ENCODE assay signal across 21 cellular contexts in genomic region chr14:86897224-86897623, GRCh38.
DNase-seq lines count a peak whose midpoint lies in the region; FAIRE-seq and TF ChIP-seq lines count a peak whose summit lies in the region.
"Had no signal": no experiment of that assay in that cellular context is flagged by ENCODE, and none has a peak within 500 bp of the region (broad histone marks: within the 10 kb centered on the region; RNA-seq: fewer than 3 reads in every experiment).

No MANE protein-coding gene starts in this region.

- TF ChIP-seq CTCF in Calu3 (IDR thresholded peaks at IDR 0.05; ENCODE audit: unreplicated experiment) (no peak), H1 (IDR thresholded peaks at IDR 0.05; ENCODE audit: control extremely low read depth in 1 of 3, insufficient read depth in 1 of 3, low read depth in 1 of 3, low read length in 3 of 3) (no peak), progenitor cell of endocrine pancreas (IDR thresholded peaks at IDR 0.05; ENCODE audit: unreplicated experiment) (no peak)

- no peak for TF ChIP-seq POLR2A in H1 (IDR thresholded peaks at IDR 0.05; ENCODE audit: control extremely low read depth in 1 of 2, low read depth in 2 of 2, low read length in 2 of 2)

- no peak overlapping the region for H3K4ac ChIP-seq in H1 (replicated peaks; ENCODE audit: insufficient read length, low read depth, low read length)

- H3K27ac ChIP-seq in H1 (ENCODE audit: low read depth, low read length) = no peak overlapping the region
- H3K27ac ChIP-seq: BLaER1 had no signal

- no peak overlapping the region for H4K8ac ChIP-seq in H1 (ENCODE audit: extremely low read depth, insufficient read depth, low read length)

- H3K4me3 ChIP-seq in H1 (ENCODE audit: extremely low read depth in 1 of 4, insufficient read depth in 2 of 4, low read depth in 3 of 4, low read length in 4 of 4) = no peak overlapping the region
- H3K4me3 ChIP-seq: BLaER1 had no signal

- POLR2A ChIA-PET in H1 (lab: Charles Lee; ENCODE audit: partially characterized antibody) = no interaction called here

- no peaks in the 10 kb centered on the region for H3K79me2 ChIP-seq in H1 (ENCODE audit: control insufficient read depth in 1 of 2, insufficient read depth in 2 of 2, low read length in 2 of 2)

- H3K4me3 Mint-ChIP-seq in Calu3 (ENCODE audit: low read depth, unreplicated experiment) (no peak overlapping the region), progenitor cell of endocrine pancreas (ENCODE audit: low read depth) (no peak overlapping the region)
- H3K4me3 Mint-ChIP-seq: CD14-positive monocyte; CD4-positive, alpha-beta memory T cell; CD4-positive, CD25-positive, alpha-beta regulatory T cell; CD8-positive, alpha-beta memory T cell had no signal

- no peak overlapping the region for H2AFZ ChIP-seq in H1 (ENCODE audit: low read length)

- no peak overlapping the region for H3K9ac ChIP-seq in H1 (replicated peaks in 1 of 4; ENCODE audit: extremely low read depth in 1 of 4, low read depth in 3 of 4, low read length in 3 of 4)
- H3K9ac ChIP-seq: BLaER1 had no signal

- no peak overlapping the region for H4K5ac ChIP-seq in H1 (ENCODE audit: insufficient read length, low read depth, low read length)

- no peaks in the 10 kb centered on the region for H3K4me1 ChIP-seq in H1 (replicated peaks in 1 of 4; ENCODE audit: control insufficient read depth in 3 of 4, insufficient read depth in 4 of 4, low read length in 3 of 4)
- H3K4me1 ChIP-seq: BE2C, BLaER1 had no signal

- H3K23ac ChIP-seq in H1 (ENCODE audit: insufficient read length) = no peak overlapping the region

- no peak overlapping the region for H2BK20ac ChIP-seq in H1 (ENCODE audit: low read length)

- no peaks in the 10 kb centered on the region for H3K27me3 ChIP-seq in H1 (replicated peaks in 1 of 4; ENCODE audit: control insufficient read depth in 3 of 4, extremely low read depth in 1 of 4, insufficient read depth in 3 of 4, low read length in 3 of 4)
- H3K27me3 ChIP-seq: BE2C, BLaER1 had no signal

- TF ChIP-seq RAD21 in H1 (IDR thresholded peaks at IDR 0.05 in 1 of 2, conservative IDR thresholded peaks at IDR 0.05 in 1 of 2; ENCODE audit: low read depth in 2 of 2, low read length in 2 of 2) = no peak

- intact Hi-C loops in Calu3 (cut with micrococcal nuclease; ENCODE audit: unreplicated experiment) = loop anchor here (1.0 to 5.0 kb wide), 5 partner anchors 26 to 435 kb away; no protein-coding TSS in a partner anchor

- H4K91ac ChIP-seq in H1 (replicated peaks; ENCODE audit: insufficient read length, low read length) = no peak overlapping the region

- no peak for DNase-seq in Calu3
- no peak for DNase-seq in H1 (ENCODE audit: low read depth in 1 of 2, low spot score in 2 of 2)
- DNase-seq in progenitor cell of endocrine pancreas (ENCODE audit: low spot score, unreplicated experiment) = no peak
- DNase-seq in SKM-1 treated with dmso at 0.1 percent for 144 hours (lab: John Stamatoyannopoulos, UW; ENCODE audit: unreplicated experiment) = no peak
- DNase-seq in NCI-H146 treated with DMSO at 0.1 percent for 48 hours (lab: John Stamatoyannopoulos, UW; ENCODE audit: unreplicated experiment) = no peak
- DNase-seq: 8988T; ACHN; BE2C; C1 segment of cervical spinal cord; CD4-positive, alpha-beta memory T cell; CD4-positive, CD25-positive, alpha-beta regulatory T cell; CD8-positive, alpha-beta memory T cell; COR-L47; DMS79 treated with DMSO at 0.1 percent for 48 hours; GF-D8 had no signal

- no TSS peak for BruUV-seq in Calu3 (replicated peaks; lab: Mats Ljungman, UMichigan)

- no peaks in the 10 kb centered on the region for H3K9me3 ChIP-seq in H1 (ENCODE audit: insufficient read depth in 2 of 2, low read depth in 1 of 2, low read length in 1 of 2)
- H3K9me3 ChIP-seq: BE2C, BLaER1 had no signal

- H2BK120ac ChIP-seq in H1 (replicated peaks; ENCODE audit: low read depth, low read length) = no peak overlapping the region

- no peak overlapping the region for H3K18ac ChIP-seq in H1 (ENCODE audit: extremely low read depth, low read length)

- TF ChIP-seq EP300 in H1 (IDR thresholded peaks at IDR 0.05; ENCODE audit: borderline replicate concordance in 1 of 2, low read depth in 2 of 2, low read length in 2 of 2) = no peak

- no peaks in the 10 kb centered on the region; the same call in 1 of the 2 replicates for H3K79me1 ChIP-seq in H1 (ENCODE audit: low read depth, low read length)

- H2BK15ac ChIP-seq in H1 (ENCODE audit: low read length) = no peak overlapping the region

- H3K4me1 Mint-ChIP-seq in Calu3 (ENCODE audit: low read depth, unreplicated experiment) = peaks cover 31% of the 10 kb centered on the region
- H3K4me1 Mint-ChIP-seq in progenitor cell of endocrine pancreas (ENCODE audit: low read depth) = peaks cover 38% of the 10 kb centered on the region
- H3K4me1 Mint-ChIP-seq: CD14-positive monocyte; CD4-positive, alpha-beta memory T cell; CD4-positive, CD25-positive, alpha-beta regulatory T cell; CD8-positive, alpha-beta memory T cell had no signal

- H4K20me1 ChIP-seq in H1 (replicated peaks in 1 of 2; ENCODE audit: control insufficient read depth in 1 of 2, insufficient read depth in 2 of 2, low read length in 2 of 2) = no peaks in the 10 kb centered on the region
- H4K20me1 ChIP-seq: BLaER1 had no signal

- H3K14ac ChIP-seq in H1 (ENCODE audit: insufficient read length) = no peak overlapping the region

- H2BK5ac ChIP-seq in H1 (ENCODE audit: low read depth, low read length) = no peak overlapping the region

- H2AK5ac ChIP-seq in H1 (ENCODE audit: low read depth, low read length) = no peak overlapping the region

- FAIRE-seq in H1 (lab: Jason Lieb, UNC) = no peak
- FAIRE-seq: A204.1, D721Med, G401.6, GM12891 had no signal

- H3K56ac ChIP-seq in H1 (replicated peaks; ENCODE audit: insufficient read length, low read depth, low read length) = no peak overlapping the region

- no peaks in the 10 kb centered on the region for H3K36me3 Mint-ChIP-seq in Calu3 (ENCODE audit: insufficient read depth, unreplicated experiment)
- H3K36me3 Mint-ChIP-seq in progenitor cell of endocrine pancreas (ENCODE audit: insufficient read depth) = no peaks in the 10 kb centered on the region
- H3K36me3 Mint-ChIP-seq: CD14-positive monocyte; CD4-positive, alpha-beta memory T cell; CD4-positive, CD25-positive, alpha-beta regulatory T cell had no signal

- CTCF ChIA-PET in Calu3 (lab: Charles Lee) (interaction anchor here (0.6 to 1.1 kb wide), 2 partner anchors 39 to 132 kb away, joined by 3 read pairs; no protein-coding TSS in a partner anchor), H1 (lab: Charles Lee; ENCODE audit: partially characterized antibody) (interaction anchor here (1.2 kb wide), 1 partner anchor 12 kb away, joined by 3 read pairs; no protein-coding TSS in a partner anchor)

- H3K9me3 Mint-ChIP-seq in Calu3 (ENCODE audit: low read depth, unreplicated experiment) = no peaks in the 10 kb centered on the region
- H3K9me3 Mint-ChIP-seq in progenitor cell of endocrine pancreas (ENCODE audit: low read depth) = no peaks in the 10 kb centered on the region
- H3K9me3 Mint-ChIP-seq: CD14-positive monocyte had no signal

- H3K23me2 ChIP-seq in H1 (ENCODE audit: low read depth, low read length) = no peaks in the 10 kb centered on the region

- H3K4me2 ChIP-seq in H1 (ENCODE audit: insufficient read depth in 1 of 2, low read depth in 2 of 2, low read length in 2 of 2) = no peak overlapping the region
- H3K4me2 ChIP-seq: BLaER1 had no signal

- no peak overlapping the region for H2BK12ac ChIP-seq in H1 (ENCODE audit: low read depth, low read length)

- no peaks in the 10 kb centered on the region for H3K27me3 Mint-ChIP-seq in Calu3 (ENCODE audit: unreplicated experiment)
- H3K27me3 Mint-ChIP-seq in progenitor cell of endocrine pancreas = no peaks in the 10 kb centered on the region
- H3K27me3 Mint-ChIP-seq: CD4-positive, alpha-beta memory T cell; CD4-positive, CD25-positive, alpha-beta regulatory T cell; CD8-positive, alpha-beta memory T cell had no signal

- H3K27ac Mint-ChIP-seq in Calu3 (ENCODE audit: unreplicated experiment) (peak overlapping the region; percentile 74), progenitor cell of endocrine pancreas (peak overlapping the region; percentile 87)
- H3K27ac Mint-ChIP-seq: CD14-positive monocyte; CD4-positive, alpha-beta memory T cell; CD4-positive, CD25-positive, alpha-beta regulatory T cell; CD8-positive, alpha-beta memory T cell had no signal

- no peaks in the 10 kb centered on the region for H3K36me3 ChIP-seq in H1 (ENCODE audit: control insufficient read depth in 2 of 4, insufficient read depth in 4 of 4, low read length in 3 of 4)
- H3K36me3 ChIP-seq: BE2C, BLaER1 had no signal

TF ChIP-seq in H1, 55 proteins besides CTCF, POLR2A, EP300 and RAD21:
- TF ChIP-seq KDM1A (IDR thresholded peaks at IDR 0.05; ENCODE audit: borderline replicate concordance, low read length) = 0 out of 2 replicates have a peak, but pooled peaks have one; percentile 29
- TF ChIP-seq BRCA1 (IDR thresholded peaks at IDR 0.05; ENCODE audit: low read depth, low read length) = no peak
- TF ChIP-seq BCL11A (IDR thresholded peaks at IDR 0.05; ENCODE audit: low read depth in 2 of 2, low read length in 2 of 2) = no peak
